25 cellular contexts compared by ENCODE assay signal in the genomic region with DNA sequence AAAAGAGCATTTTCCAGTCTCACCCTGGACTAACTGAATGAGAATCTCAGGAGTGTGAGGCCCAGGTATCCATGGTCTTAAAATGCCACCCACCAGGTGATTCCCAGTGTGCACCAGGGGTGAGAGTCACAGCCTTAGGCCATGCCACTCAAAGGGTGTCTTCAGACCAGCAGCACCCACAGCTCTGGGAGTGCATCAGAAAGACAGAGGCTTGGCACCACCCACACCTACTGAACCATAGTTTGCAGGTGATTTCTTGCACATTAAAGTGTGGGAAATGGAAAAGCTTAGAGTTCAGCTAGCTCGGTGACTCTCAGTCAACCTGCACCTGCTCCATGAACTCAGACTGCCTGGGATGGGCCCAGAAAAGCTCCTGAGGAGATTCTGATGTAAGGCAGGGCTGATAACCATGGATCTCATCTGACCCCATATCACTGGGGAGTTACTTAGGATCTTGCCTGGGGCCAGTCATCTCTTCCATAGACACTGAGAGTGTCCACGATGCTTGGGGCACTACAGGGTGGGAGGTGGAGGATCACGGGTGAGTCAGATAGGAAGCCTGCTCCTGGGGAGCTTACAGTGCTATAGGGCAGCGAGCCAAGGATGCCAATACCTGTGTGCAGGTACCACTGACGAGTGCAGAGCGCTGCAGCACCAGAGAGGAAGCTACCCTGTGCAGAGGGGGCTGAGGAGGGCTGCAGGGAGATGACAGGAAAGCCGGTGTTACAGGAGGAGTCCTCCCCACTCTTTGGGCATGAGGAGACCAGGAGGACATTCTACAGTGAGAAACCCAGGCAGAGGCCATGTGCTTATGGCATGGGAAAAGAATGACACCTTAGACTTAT. TPM values are rescaled to one million over a fixed set of nuclear protein-coding genes. Genes with fewer than 3 reads are reported as not detected.
A peak's percentile ranks its signal among the peaks of the same experiment; 100 is the strongest.
DNase-seq lines count a peak whose midpoint lies in the region; ATAC-seq and TF ChIP-seq lines count a peak whose summit lies in the region.
"Had no signal": no experiment of that assay in that cellular context is flagged by ENCODE, and none has a peak within 500 bp of the region (broad histone marks: within the 10 kb centered on the region; RNA-seq: fewer than 3 reads in every experiment).

No MANE protein-coding gene starts in this region.

- H3K4me1 ChIP-seq in PC-3 (ENCODE audit: insufficient read depth, low read length) = peaks cover 11% of the 10 kb centered on the region
- H3K4me1 ChIP-seq: adrenal gland, HAP-1, heart right ventricle, sigmoid colon had no signal

- H3K4me3 Mint-ChIP-seq in activated T-cell treated with anti-CD3 and anti-CD28 coated beads, Interleukin-2, amount 50 U/mL, for 24 hours = peak overlapping the region; percentile 19
- peak overlapping the region; percentile 43 for H3K4me3 Mint-ChIP-seq in activated T-helper 17 cell treated with anti-CD3 and anti-CD28 coated beads, Interleukin-2, amount 50 U/mL, for 72 hours
- peak overlapping the region; percentile 36 for H3K4me3 Mint-ChIP-seq in stimulated activated effector memory CD8-positive, alpha-beta T cell treated with anti-CD3 and anti-CD28 coated beads, Interleukin-12 subunit alpha, Interleukin-12 subunit beta, amount 100 ng/mL, for 72 hours
- H3K4me3 Mint-ChIP-seq in CD4-positive, alpha-beta T cell = no peak overlapping the region
- H3K4me3 Mint-ChIP-seq in glutamatergic neuron (ENCODE audit: unreplicated experiment) = no peak overlapping the region
- H3K4me3 Mint-ChIP-seq: brain had no signal

- POLR2A ChIA-PET in PC-3 (lab: Charles Lee; ENCODE audit: unreplicated experiment) = interaction anchor here (0.6 kb wide), 1 partner anchor 163 kb away, joined by 4 read pairs; no protein-coding TSS in a partner anchor
- POLR2A ChIA-PET in CD4-positive, alpha-beta T cell (lab: Charles Lee) = no interaction called here

- no peaks in the 10 kb centered on the region for H3K9me3 ChIP-seq in PC-3 (ENCODE audit: low read length)
- H3K9me3 ChIP-seq in CD4-positive, alpha-beta T cell (ENCODE audit: control insufficient read depth, low read length) = no peaks in the 10 kb centered on the region
- H3K9me3 ChIP-seq: adrenal gland, HAP-1, sigmoid colon, SJCRH30 had no signal

- TF ChIP-seq CTCF in PC-3 (conservative IDR thresholded peaks at IDR 0.05; ENCODE audit: low read depth, low read length) = no peak
- TF ChIP-seq CTCF in CD4-positive, alpha-beta T cell (IDR thresholded peaks at IDR 0.05) = no peak
- TF ChIP-seq CTCF in glutamatergic neuron (IDR thresholded peaks at IDR 0.05; ENCODE audit: partially characterized antibody, unreplicated experiment) = no peak

- BruUV-seq in PC-3 (replicated peaks; lab: Mats Ljungman, UMichigan) = no TSS peak

- no peak overlapping the region for H3K4me3 ChIP-seq in PC-3 (ENCODE audit: low read length)
- H3K4me3 ChIP-seq: adrenal gland, HAP-1, heart right ventricle, sigmoid colon, SJCRH30 had no signal

- no peaks in the 10 kb centered on the region for H3K27me3 Mint-ChIP-seq in activated T-cell treated with anti-CD3 and anti-CD28 coated beads, Interleukin-2, amount 50 U/mL, for 24 hours
- peaks cover 4% of the 10 kb centered on the region for H3K27me3 Mint-ChIP-seq in activated T-helper 17 cell treated with anti-CD3 and anti-CD28 coated beads, Interleukin-2, amount 50 U/mL, for 72 hours
- H3K27me3 Mint-ChIP-seq in CD4-positive, alpha-beta T cell = no peaks in the 10 kb centered on the region
- H3K27me3 Mint-ChIP-seq in glutamatergic neuron (ENCODE audit: unreplicated experiment) = peaks cover 8% of the 10 kb centered on the region

- no peak overlapping the region for H3K4me2 ChIP-seq in PC-3 (ENCODE audit: low read length)

- no peak overlapping the region for H3K27ac ChIP-seq in PC-3 (ENCODE audit: low read length)
- no peak overlapping the region for H3K27ac ChIP-seq in CD4-positive, alpha-beta T cell (ENCODE audit: low read depth, low read length)
- H3K27ac ChIP-seq: adrenal gland, C4-2B, epithelial cell of prostate, heart right ventricle, sigmoid colon, SJCRH30 had no signal

- no peaks in the 10 kb centered on the region for H3K79me2 ChIP-seq in PC-3 (ENCODE audit: low read length)

- no peak for ATAC-seq in PC-3
- peak; percentile 54 for ATAC-seq in activated T-helper 17 cell treated with anti-CD3 and anti-CD28 coated beads, Interleukin-2, amount 50 U/mL, for 72 hours (replicated peaks)
- ATAC-seq in stimulated activated effector memory CD8-positive, alpha-beta T cell treated with anti-CD3 and anti-CD28 coated beads, Interleukin-12 subunit alpha, Interleukin-12 subunit beta, amount 100 ng/mL, for 72 hours = peak; percentile 34
- ATAC-seq in CD4-positive, alpha-beta T cell (ENCODE audit: poor library complexity) = no peak
- ATAC-seq: heart right ventricle, left colon had no signal

- H3K27me3 ChIP-seq in PC-3 (ENCODE audit: low read length) = no peaks in the 10 kb centered on the region
- no peaks in the 10 kb centered on the region for H3K27me3 ChIP-seq in CD4-positive, alpha-beta T cell (ENCODE audit: control insufficient read depth, insufficient read depth, low read length)
- H3K27me3 ChIP-seq: adrenal gland, sigmoid colon, SJCRH30 had no signal

- peaks cover 29% of the 10 kb centered on the region for H3K4me1 Mint-ChIP-seq in activated T-cell treated with anti-CD3 and anti-CD28 coated beads, Interleukin-2, amount 50 U/mL, for 24 hours (ENCODE audit: low read depth)
- H3K4me1 Mint-ChIP-seq in activated T-helper 17 cell treated with anti-CD3 and anti-CD28 coated beads, Interleukin-2, amount 50 U/mL, for 72 hours = peaks cover 14% of the 10 kb centered on the region
- peaks cover 29% of the 10 kb centered on the region for H3K4me1 Mint-ChIP-seq in stimulated activated effector memory CD8-positive, alpha-beta T cell treated with anti-CD3 and anti-CD28 coated beads, Interleukin-12 subunit alpha, Interleukin-12 subunit beta, amount 100 ng/mL, for 72 hours
- H3K4me1 Mint-ChIP-seq in CD4-positive, alpha-beta T cell (ENCODE audit: low read depth) = peaks cover 18% of the 10 kb centered on the region
- H3K4me1 Mint-ChIP-seq in glutamatergic neuron (ENCODE audit: low read depth, unreplicated experiment) = peaks cover 19% of the 10 kb centered on the region
- H3K4me1 Mint-ChIP-seq: brain had no signal

- H3F3A ChIP-seq in PC-3 (ENCODE audit: low read length, unreplicated experiment) = no peaks in the 10 kb centered on the region

- H3K36me3 Mint-ChIP-seq in activated T-cell treated with anti-CD3 and anti-CD28 coated beads, Interleukin-2, amount 50 U/mL, for 24 hours (ENCODE audit: low read depth) = no peaks in the 10 kb centered on the region
- no peaks in the 10 kb centered on the region for H3K36me3 Mint-ChIP-seq in activated T-helper 17 cell treated with anti-CD3 and anti-CD28 coated beads, Interleukin-2, amount 50 U/mL, for 72 hours (ENCODE audit: low read depth)
- no peaks in the 10 kb centered on the region for H3K36me3 Mint-ChIP-seq in stimulated activated effector memory CD8-positive, alpha-beta T cell treated with anti-CD3 and anti-CD28 coated beads, Interleukin-12 subunit alpha, Interleukin-12 subunit beta, amount 100 ng/mL, for 72 hours
- no peaks in the 10 kb centered on the region for H3K36me3 Mint-ChIP-seq in CD4-positive, alpha-beta T cell (ENCODE audit: low read depth)
- no peaks in the 10 kb centered on the region for H3K36me3 Mint-ChIP-seq in glutamatergic neuron (ENCODE audit: unreplicated experiment)
- H3K36me3 Mint-ChIP-seq: brain had no signal

- H2AFZ ChIP-seq in PC-3 (ENCODE audit: low read length) = no peak overlapping the region

- peak overlapping the region; percentile 84 for H3K27ac Mint-ChIP-seq in activated T-cell treated with anti-CD3 and anti-CD28 coated beads, Interleukin-2, amount 50 U/mL, for 24 hours
- H3K27ac Mint-ChIP-seq in activated T-helper 17 cell treated with anti-CD3 and anti-CD28 coated beads, Interleukin-2, amount 50 U/mL, for 72 hours = peak overlapping the region; percentile 49
- H3K27ac Mint-ChIP-seq in stimulated activated effector memory CD8-positive, alpha-beta T cell treated with anti-CD3 and anti-CD28 coated beads, Interleukin-12 subunit alpha, Interleukin-12 subunit beta, amount 100 ng/mL, for 72 hours = peak overlapping the region; percentile 84
- no peak overlapping the region for H3K27ac Mint-ChIP-seq in CD4-positive, alpha-beta T cell
- no peak overlapping the region for H3K27ac Mint-ChIP-seq in glutamatergic neuron (ENCODE audit: unreplicated experiment)
- H3K27ac Mint-ChIP-seq: brain had no signal

- CTCF ChIA-PET in PC-3 (lab: Charles Lee) = no interaction called here
- CTCF ChIA-PET in CD4-positive, alpha-beta T cell (lab: Charles Lee) = no interaction called here

- no peak overlapping the region for H3K9ac ChIP-seq in PC-3 (ENCODE audit: low read length)

- H3K9me2 ChIP-seq in PC-3 (replicated peaks; ENCODE audit: low read length) = 0 out of 2 replicates have a peak, but pooled peaks cover 5% of the 10 kb centered on the region

- H3K9me3 Mint-ChIP-seq in activated T-cell treated with anti-CD3 and anti-CD28 coated beads, Interleukin-2, amount 50 U/mL, for 24 hours = no peaks in the 10 kb centered on the region
- H3K9me3 Mint-ChIP-seq in activated T-helper 17 cell treated with anti-CD3 and anti-CD28 coated beads, Interleukin-2, amount 50 U/mL, for 72 hours = no peaks in the 10 kb centered on the region
- H3K9me3 Mint-ChIP-seq in stimulated activated effector memory CD8-positive, alpha-beta T cell treated with anti-CD3 and anti-CD28 coated beads, Interleukin-12 subunit alpha, Interleukin-12 subunit beta, amount 100 ng/mL, for 72 hours = no peaks in the 10 kb centered on the region
- H3K9me3 Mint-ChIP-seq in CD4-positive, alpha-beta T cell = no peaks in the 10 kb centered on the region
- no peaks in the 10 kb centered on the region for H3K9me3 Mint-ChIP-seq in glutamatergic neuron (ENCODE audit: unreplicated experiment)

- H3K36me3 ChIP-seq in PC-3 (ENCODE audit: low read depth, low read length) = no peaks in the 10 kb centered on the region
- H3K36me3 ChIP-seq: adrenal gland, HAP-1, heart right ventricle, sigmoid colon, SJCRH30 had no signal

- DNase-seq in activated T-cell treated with anti-CD3 and anti-CD28 coated beads, Interleukin-2, amount 50 U/mL, for 24 hours = peak; percentile 38
- no peak for DNase-seq in activated T-cell treated with anti-CD3 and anti-CD28 coated beads for 4 hours
- peak; percentile 16 for DNase-seq in PC-3
- peak in 1 of 2 donors; percentile 59 for DNase-seq in stimulated activated effector memory CD8-positive, alpha-beta T cell treated with anti-CD3 and anti-CD28 coated beads, Interleukin-12 subunit alpha, Interleukin-12 subunit beta, amount 100 ng/mL, for 72 hours (ENCODE audit: low spot score in 2 of 2)
- no peak for DNase-seq in CD4-positive, alpha-beta T cell
- no peak for DNase-seq in glutamatergic neuron
- DNase-seq: activated CD4-positive, CD25-positive, alpha-beta regulatory T cell treated with anti-CD3 and anti-CD28 coated beads, Interleukin-2, amount 50 U/mL, for 72 hours; adrenal gland; EL; heart right ventricle; IMR-90; left colon; NCI-H1048; NCI-H1694 treated with DMSO at 0.1 percent for 48 hours; NCI-H69; sigmoid colon; SJCRH30 had no signal

- H4K20me1 ChIP-seq in PC-3 (ENCODE audit: low read length) = no peaks in the 10 kb centered on the region

- intact Hi-C loops in PC-3 (cut with micrococcal nuclease) = no loop called here
- intact Hi-C loops in CD4-positive, alpha-beta T cell (cut with DNase I, micrococcal nuclease) = no loop called here

RNA-seq across cellular contexts. Expression of gene IL37, which starts 4.6 kb away (rescaled TPM):
- total RNA-seq in PC-3 (2014; rRNA removed) = 1.6 and 2.6 TPM in 2 replicates
- total RNA-seq in activated T-helper 17 cell treated with anti-CD3 and anti-CD28 coated beads, Interleukin-2, amount 50 U/mL, for 72 hours = under 1 TPM in 1 of 2 donors, not detected in 1; 0.78 TPM
- total RNA-seq in CD4-positive, alpha-beta T cell = not detected
- total RNA-seq in glutamatergic neuron (ENCODE audit: unreplicated experiment) = not detected
- total RNA-seq: adrenal gland, chondrocyte, heart right ventricle, IMR-90, posterior vena cava, sigmoid colon, temporal lobe had no signal

Comparison
In these comparisons a context has a peak if more than half of its experiments do, and no peak if none do; other contexts are left out.
1. DNase-seq: peak in activated T-cell treated with anti-CD3 and anti-CD28 coated beads, Interleukin-2, amount 50 U/mL, for 24 hours (single experiment) and PC-3 (single experiment); none in activated T-cell treated with anti-CD3 and anti-CD28 coated beads for 4 hours (single experiment), CD4-positive, alpha-beta T cell (0 of 10) and glutamatergic neuron (single experiment).
2. H3K27ac Mint-ChIP-seq: peak in activated T-cell treated with anti-CD3 and anti-CD28 coated beads, Interleukin-2, amount 50 U/mL, for 24 hours (single experiment), activated T-helper 17 cell treated with anti-CD3 and anti-CD28 coated beads, Interleukin-2, amount 50 U/mL, for 72 hours (single experiment) and stimulated activated effector memory CD8-positive, alpha-beta T cell treated with anti-CD3 and anti-CD28 coated beads, Interleukin-12 subunit alpha, Interleukin-12 subunit beta, amount 100 ng/mL, for 72 hours (single experiment); none in CD4-positive, alpha-beta T cell (single experiment) and glutamatergic neuron (single experiment).
3. H3K4me3 Mint-ChIP-seq: peak in activated T-cell treated with anti-CD3 and anti-CD28 coated beads, Interleukin-2, amount 50 U/mL, for 24 hours (single experiment), activated T-helper 17 cell treated with anti-CD3 and anti-CD28 coated beads, Interleukin-2, amount 50 U/mL, for 72 hours (single experiment) and stimulated activated effector memory CD8-positive, alpha-beta T cell treated with anti-CD3 and anti-CD28 coated beads, Interleukin-12 subunit alpha, Interleukin-12 subunit beta, amount 100 ng/mL, for 72 hours (single experiment); none in CD4-positive, alpha-beta T cell (single experiment) and glutamatergic neuron (single experiment).
4. ATAC-seq: peak in activated T-helper 17 cell treated with anti-CD3 and anti-CD28 coated beads, Interleukin-2, amount 50 U/mL, for 72 hours (single experiment) and stimulated activated effector memory CD8-positive, alpha-beta T cell treated with anti-CD3 and anti-CD28 coated beads, Interleukin-12 subunit alpha, Interleukin-12 subunit beta, amount 100 ng/mL, for 72 hours (single experiment); none in PC-3 (single experiment) and CD4-positive, alpha-beta T cell (single experiment).